Comparison of ENCODE assay signal across 22 cellular contexts in genomic region chr2:229245013-229245412, GRCh38. TPM values are rescaled to one million over a fixed set of nuclear protein-coding genes. Genes with fewer than 3 reads are reported as not detected.
"Had no signal": no experiment of that assay in that cellular context is flagged by ENCODE, and none has a peak within 500 bp of the region (broad histone marks: within the 10 kb centered on the region; RNA-seq: fewer than 3 reads in every experiment).

No MANE protein-coding gene starts in this region.

- H3K27me3 Mint-ChIP-seq: effector memory CD8-positive, alpha-beta T cell; stimulated activated naive B cell treated with anti-CD40 and anti-IgM and Interleukin-4, amounts not matched to agents 10 μg/mL and 1 μg/mL and 100 μg/mL, for 72 hours had no signal

- H3K27ac Mint-ChIP-seq: activated naive CD4-positive, alpha-beta T cell treated with anti-CD3 and anti-CD28 coated beads, Interleukin-2, amount 50 U/mL, for 72 hours; activated T-helper 1 cell treated with anti-CD3 and anti-CD28 coated beads, Interleukin-12 subunit alpha, Interleukin-12 subunit beta, Interleukin-2, Interleukin-4 antibody, amounts not matched to agents 30 ng/mL and 10 ng/mL and 1 ng/mL, durations not matched to agents 14 hours and 24 hours and 36 hours; effector memory CD8-positive, alpha-beta T cell; natural killer cell; stimulated activated naive B cell treated with anti-CD40 and anti-IgM and Interleukin-4, amounts not matched to agents 10 μg/mL and 1 μg/mL and 100 μg/mL, for 72 hours had no signal

- H3K36me3 ChIP-seq: esophagus squamous epithelium, neutrophil, pancreas, sigmoid colon, spleen, upper lobe of right lung, WERI-Rb-1 had no signal

- H3K4me1 ChIP-seq: adrenal gland, esophagus squamous epithelium, foreskin keratinocyte, sigmoid colon, spleen, upper lobe of right lung had no signal

- H3K27me3 ChIP-seq: adrenal gland, esophagus squamous epithelium, foreskin keratinocyte, hepatocyte, neutrophil, pancreas, sigmoid colon, spleen, upper lobe of right lung had no signal

- H3K4me3 Mint-ChIP-seq: activated T-helper 1 cell treated with anti-CD3 and anti-CD28 coated beads, Interleukin-12 subunit alpha, Interleukin-12 subunit beta, Interleukin-2, Interleukin-4 antibody, amounts not matched to agents 30 ng/mL and 10 ng/mL and 1 ng/mL, durations not matched to agents 14 hours and 24 hours and 36 hours; effector memory CD8-positive, alpha-beta T cell; natural killer cell; stimulated activated naive B cell treated with anti-CD40 and anti-IgM and Interleukin-4, amounts not matched to agents 10 μg/mL and 1 μg/mL and 100 μg/mL, for 72 hours had no signal

- H3K9me3 ChIP-seq: adrenal gland, neutrophil, pancreas had no signal

- ATAC-seq: activated naive CD4-positive, alpha-beta T cell treated with anti-CD3 and anti-CD28 coated beads, Interleukin-2, amount 50 U/mL, for 72 hours; effector memory CD8-positive, alpha-beta T cell; foreskin keratinocyte; natural killer cell; pancreas; stimulated activated naive B cell treated with anti-CD40 and anti-IgM and Interleukin-4, amounts not matched to agents 10 μg/mL and 1 μg/mL and 100 μg/mL, for 72 hours; upper lobe of right lung had no signal

- H3K4me1 Mint-ChIP-seq: natural killer cell; stimulated activated naive B cell treated with anti-CD40 and anti-IgM and Interleukin-4, amounts not matched to agents 10 μg/mL and 1 μg/mL and 100 μg/mL, for 72 hours had no signal

- H3K4me2 ChIP-seq: hepatocyte had no signal

- H3K27ac ChIP-seq: adrenal gland, esophagus squamous epithelium, foreskin keratinocyte, hepatocyte, neutrophil, pancreas, spleen, upper lobe of right lung, WERI-Rb-1 had no signal

- H3K4me3 ChIP-seq: adrenal gland, esophagus squamous epithelium, hepatocyte, pancreas, sigmoid colon, spleen, upper lobe of right lung had no signal

- DNase-seq: activated CD4-positive, alpha-beta T cell treated with anti-CD3 and anti-CD28 coated beads, Interleukin-2, amount 50 U/mL, for 48 hours; activated gamma-delta T cell treated with Interleukin-2 at 50 U/mL for 16 hours; activated T-cell treated with anti-CD3 and anti-CD28 coated beads for 4 hours; adrenal gland; dermis blood vessel endothelial cell; effector memory CD8-positive, alpha-beta T cell; esophagus squamous epithelium; foreskin keratinocyte; kidney glomerular epithelial cell; natural killer cell; pancreas; sigmoid colon; spleen; stimulated activated naive B cell treated with anti-CD40 and anti-IgM and Interleukin-4, amounts not matched to agents 10 μg/mL and 1 μg/mL and 100 μg/mL, for 72 hours; upper lobe of right lung; WERI-Rb-1 had no signal

- H2AFZ ChIP-seq: hepatocyte had no signal

RNA-seq across cellular contexts. Expression of gene PID1, which starts 26.1 kb away (rescaled TPM):
- total RNA-seq: activated naive CD4-positive, alpha-beta T cell treated with anti-CD3 and anti-CD28 coated beads, Interleukin-2, amount 50 U/mL, for 72 hours; activated T-helper 1 cell treated with anti-CD3 and anti-CD28 coated beads, Interleukin-12 subunit alpha, Interleukin-12 subunit beta, Interleukin-2, Interleukin-4 antibody, amounts not matched to agents 30 ng/mL and 10 ng/mL and 1 ng/mL, durations not matched to agents 14 hours and 24 hours and 36 hours; pulmonary artery endothelial cell; T-helper 2 cell treated with Interferon-gamma antibody and Interleukin-4, amounts not matched to agents 100 ng/mL and 5 ng/mL, for 36 hours had no signal
